In the genomic region with DNA sequence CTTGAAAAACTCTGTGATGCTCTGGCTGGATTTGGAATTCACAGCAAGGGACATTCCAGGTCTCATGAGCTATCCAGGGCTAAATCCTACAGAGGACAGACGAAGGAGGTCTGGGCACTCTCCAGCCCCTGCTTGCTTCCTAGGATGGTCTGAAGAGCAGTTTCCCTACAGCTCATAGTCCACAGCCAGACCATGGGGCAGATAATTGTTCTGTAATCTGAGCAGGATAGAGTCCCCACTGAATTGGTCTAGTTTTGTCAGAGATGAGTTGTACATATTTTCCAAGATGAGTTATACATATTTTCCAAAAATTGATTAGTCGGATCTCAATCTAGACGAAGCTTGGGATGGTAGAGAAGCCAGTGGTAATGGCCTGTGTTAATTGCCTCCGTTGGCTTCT, we compare ENCODE assay signal across 1 cellular context.
TF ChIP-seq lines count a peak whose summit lies in the region.

No MANE protein-coding gene starts in this region.

TF ChIP-seq in HepG2, 621 proteins besides CTCF, POLR2A, EP300 and RAD21 (continued from another document):
- TF ChIP-seq ZGPAT (CRISPR knock-in tag; IDR thresholded peaks at IDR 0.05) (no peak), TARDBP (CRISPR knock-in tag; IDR thresholded peaks at IDR 0.05) (no peak), ZNF441 (CRISPR knock-in tag; IDR thresholded peaks at IDR 0.05; ENCODE audit: borderline replicate concordance) (no peak), ZNF678 (CRISPR knock-in tag; IDR thresholded peaks at IDR 0.05) (no peak), TGIF2 (CRISPR knock-in tag; IDR thresholded peaks at IDR 0.05) (no peak)
